In the genomic region with DNA sequence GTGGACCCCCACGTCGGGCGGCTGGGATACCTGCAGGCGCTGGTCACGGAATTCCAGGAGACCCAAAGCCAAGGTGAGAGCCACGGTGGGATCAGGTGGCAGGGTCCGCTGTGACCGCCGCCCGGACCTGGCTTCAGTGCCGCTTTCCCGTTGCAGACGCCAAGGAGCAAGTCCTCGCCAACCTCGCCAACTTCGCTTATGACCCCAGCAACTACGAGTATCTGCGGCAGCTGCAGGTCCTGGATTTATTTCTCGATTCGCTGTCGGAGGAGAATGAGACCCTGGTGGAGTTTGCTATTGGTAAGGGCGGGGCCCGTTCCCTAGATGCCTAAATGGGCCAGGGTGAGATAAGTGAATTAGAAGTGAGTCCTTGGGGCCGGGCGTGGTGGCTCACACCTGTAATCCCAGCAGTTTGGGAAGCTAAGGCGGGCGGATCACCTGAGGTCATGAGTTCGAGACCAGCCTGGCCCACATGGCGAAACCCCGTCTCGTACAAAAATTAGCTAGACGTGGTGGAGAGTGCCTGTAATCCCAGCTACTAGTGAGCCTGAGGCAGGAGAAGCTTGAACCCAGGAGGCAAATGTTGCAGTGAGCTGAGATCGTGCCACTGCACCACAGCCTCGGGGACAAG, we compare ENCODE assay signal across 6 cellular contexts. TPM values are rescaled to one million over a fixed set of nuclear protein-coding genes. Genes with fewer than 3 reads are reported as not detected.
DNase-seq lines count a peak whose midpoint lies in the region; ATAC-seq and TF ChIP-seq lines count a peak whose summit lies in the region.

No MANE protein-coding gene starts in this region.

- peak overlapping the region; percentile 89 for H3K4me2 ChIP-seq in smooth muscle cell

- H3K4me3 ChIP-seq in epithelial cell of proximal tubule (ENCODE audit: low read depth, low read length) (peak overlapping the region; percentile 71), smooth muscle cell (peak overlapping the region; percentile 68)

- H3K9ac ChIP-seq in smooth muscle cell (ENCODE audit: low read depth), result peak overlapping the region; percentile 14

- no peaks in the 10 kb centered on the region for H4K20me1 ChIP-seq in smooth muscle cell (ENCODE audit: low read depth)

- H3K9me3 Mint-ChIP-seq in activated naive CD4-positive, alpha-beta T cell treated with anti-CD3 and anti-CD28 coated beads, Interleukin-2, amount 50 U/mL, for 24 hours, result no peaks in the 10 kb centered on the region

- DNase-seq in activated naive CD4-positive, alpha-beta T cell treated with anti-CD3 and anti-CD28 coated beads, Interleukin-2, amount 50 U/mL, for 16 hours, result no peak
- DNase-seq in epithelial cell of proximal tubule (ENCODE audit: low read depth) (no peak), smooth muscle cell (lab: John Stamatoyannopoulos, UW; ENCODE audit: unreplicated experiment) (no peak)

- no peaks in the 10 kb centered on the region for H3K27me3 ChIP-seq in smooth muscle cell (ENCODE audit: low read depth)

- H3K4me1 ChIP-seq in smooth muscle cell (ENCODE audit: low read depth), result peaks cover 3% of the 10 kb centered on the region

- H3F3A ChIP-seq in smooth muscle cell (ENCODE audit: low read depth), result no peaks in the 10 kb centered on the region

- H3K4me3 Mint-ChIP-seq in activated naive CD4-positive, alpha-beta T cell treated with anti-CD3 and anti-CD28 coated beads, Interleukin-2, amount 50 U/mL, for 24 hours, result peak overlapping the region; percentile 93

- H3K9me3 ChIP-seq in smooth muscle cell (replicated peaks; ENCODE audit: low read depth), result no peaks in the 10 kb centered on the region

- ATAC-seq in GM21717 (IDR thresholded peaks at IDR 0.05; ENCODE audit: unreplicated experiment) (no peak), HG03442 (IDR thresholded peaks at IDR 0.05; ENCODE audit: unreplicated experiment) (no peak)

- H3K36me3 ChIP-seq in smooth muscle cell (ENCODE audit: low read depth), result no peaks in the 10 kb centered on the region

- peaks cover 2% of the 10 kb centered on the region for H3K36me3 Mint-ChIP-seq in activated naive CD4-positive, alpha-beta T cell treated with anti-CD3 and anti-CD28 coated beads, Interleukin-2, amount 50 U/mL, for 24 hours

- no peaks in the 10 kb centered on the region for H3K27me3 Mint-ChIP-seq in activated naive CD4-positive, alpha-beta T cell treated with anti-CD3 and anti-CD28 coated beads, Interleukin-2, amount 50 U/mL, for 24 hours

- peaks cover 3% of the 10 kb centered on the region for H3K79me2 ChIP-seq in smooth muscle cell (ENCODE audit: low read depth)

- TF ChIP-seq CTCF in epithelial cell of proximal tubule (conservative IDR thresholded peaks at IDR 0.05; ENCODE audit: low read depth, low read length), result no peak
- no peak for TF ChIP-seq CTCF in smooth muscle cell (IDR thresholded peaks at IDR 0.05; ENCODE audit: borderline replicate concordance, insufficient read depth, poor library complexity, severe bottlenecking)

- H2AFZ ChIP-seq in smooth muscle cell (ENCODE audit: low read depth), result peak overlapping the region; percentile 42

- H3K4me1 Mint-ChIP-seq in activated naive CD4-positive, alpha-beta T cell treated with anti-CD3 and anti-CD28 coated beads, Interleukin-2, amount 50 U/mL, for 24 hours, result peaks cover 42% of the 10 kb centered on the region

- peak overlapping the region; percentile 93 for H3K27ac Mint-ChIP-seq in activated naive CD4-positive, alpha-beta T cell treated with anti-CD3 and anti-CD28 coated beads, Interleukin-2, amount 50 U/mL, for 24 hours

- 36% methylated on average over 31 of the region's 34 CpGs for WGBS in smooth muscle cell (ENCODE audit: low lambda C conversion rate)

- H3K27ac ChIP-seq in smooth muscle cell (ENCODE audit: low read depth), result no peak overlapping the region

RNA-seq across cellular contexts. Expression of gene ARMC7, which starts 0.7 kb away (rescaled TPM):
- total RNA-seq in epithelial cell of proximal tubule, result 8.5 and 12.3 TPM in 2 replicates
- 3.0 and 6.8 TPM in 2 replicates for total RNA-seq in smooth muscle cell
- polyA plus RNA-seq in smooth muscle cell, result 1.8 and 3.5 TPM in 2 replicates

RNA-seq across cellular contexts. Expression of gene NT5C, which starts 21.1 kb away (rescaled TPM):
- total RNA-seq in epithelial cell of proximal tubule (139 and 140 TPM in 2 replicates), smooth muscle cell (25.8 and 39.9 TPM in 2 replicates)
- polyA plus RNA-seq in smooth muscle cell, result 46.8 and 53.5 TPM in 2 replicates

RNA-seq across cellular contexts. Expression of gene SLC16A5, which starts 22.7 kb away (rescaled TPM):
- 15.1 and 15.9 TPM in 2 replicates for total RNA-seq in epithelial cell of proximal tubule
- 11.1 and 17.1 TPM in 2 replicates for total RNA-seq in smooth muscle cell
- 19.5 and 22.0 TPM in 2 replicates for polyA plus RNA-seq in smooth muscle cell

RNA-seq across cellular contexts. Expression of gene JPT1, which starts 43.9 kb away (rescaled TPM):
- total RNA-seq in epithelial cell of proximal tubule (539 and 692 TPM in 2 replicates), smooth muscle cell (103 and 141 TPM in 2 replicates)
- polyA plus RNA-seq in smooth muscle cell, result 240 and 288 TPM in 2 replicates
